7 cellular contexts compared by ENCODE assay signal in the genomic region with DNA sequence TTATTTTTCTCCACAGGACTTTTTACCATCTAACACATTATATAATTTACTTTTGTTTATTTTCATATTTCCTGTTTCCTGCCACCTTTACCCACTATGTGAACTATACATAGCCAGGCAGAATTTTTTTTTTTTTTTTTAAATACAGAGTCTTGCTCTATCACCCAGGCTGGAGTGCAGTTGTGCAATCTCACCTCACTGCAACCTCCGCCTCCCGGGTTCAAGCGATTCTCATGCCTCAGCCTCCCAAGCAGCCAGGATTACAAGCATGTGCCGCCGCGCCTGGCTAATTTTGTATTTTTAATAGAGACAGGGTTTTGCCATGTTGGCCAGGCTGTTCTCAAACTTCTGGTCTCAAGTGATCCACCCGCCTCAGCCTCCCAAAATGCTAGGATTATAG. TPM values are rescaled to one million over a fixed set of nuclear protein-coding genes. Genes with fewer than 3 reads are reported as not detected.
DNase-seq lines count a peak whose midpoint lies in the region; ATAC-seq and TF ChIP-seq lines count a peak whose summit lies in the region.
"Not testable (repeated sequence)": the region's sequence is repeated elsewhere in the genome, so short reads cannot be mapped to it uniquely, and the experiment has no call there.

No MANE protein-coding gene starts in this region.

- POLR2A ChIA-PET in MCF 10A (lab: Yijun Ruan, JAX), result not testable (repeated sequence)

- BruUV-seq in MCF 10A (replicated peaks; lab: Mats Ljungman, UMichigan), result not testable (repeated sequence)

- not testable (repeated sequence) for H3K4me3 Mint-ChIP-seq in MCF 10A (ENCODE audit: unreplicated experiment); endothelial cell (ENCODE audit: unreplicated experiment); progenitor cell of endocrine pancreas (ENCODE audit: low read depth)

- TF ChIP-seq CTCF in Peyer's patch (IDR thresholded peaks at IDR 0.05); MCF 10A (IDR thresholded peaks at IDR 0.05; ENCODE audit: unreplicated experiment); endothelial cell (IDR thresholded peaks at IDR 0.05; ENCODE audit: unreplicated experiment); mucosa of descending colon (IDR thresholded peaks at IDR 0.05); progenitor cell of endocrine pancreas (IDR thresholded peaks at IDR 0.05; ENCODE audit: unreplicated experiment): not testable (repeated sequence)

- peak; percentile 55 for DNase-seq in Caki2 (ENCODE audit: low read depth)
- DNase-seq in Peyer's patch; MCF 10A (ENCODE audit: unreplicated experiment); endothelial cell (ENCODE audit: low spot score); progenitor cell of endocrine pancreas (ENCODE audit: low spot score, unreplicated experiment): not testable (repeated sequence)
- DNase-seq in left colon, result peak; percentile 62 to 68
- peak; percentile 66 to 71 (median 68) for DNase-seq in mucosa of descending colon

- peak overlapping the region in 3 of 4 donors; percentile 1 to 49 (median 46) for H3K4me3 ChIP-seq in Peyer's patch
- not testable (repeated sequence) for H3K4me3 ChIP-seq in mucosa of descending colon

- H3K9me3 Mint-ChIP-seq in MCF 10A (ENCODE audit: unreplicated experiment); endothelial cell (ENCODE audit: unreplicated experiment); progenitor cell of endocrine pancreas (ENCODE audit: low read depth): not testable (repeated sequence)

- peak overlapping the region; percentile 35 for H3K27ac Mint-ChIP-seq in MCF 10A (ENCODE audit: low read depth, unreplicated experiment)
- H3K27ac Mint-ChIP-seq in endothelial cell (ENCODE audit: unreplicated experiment), result peak overlapping the region; percentile 14
- peak overlapping the region; percentile 19 for H3K27ac Mint-ChIP-seq in progenitor cell of endocrine pancreas

- H3K36me3 Mint-ChIP-seq in MCF 10A (ENCODE audit: insufficient read depth, unreplicated experiment), result peaks cover 18% of the 10 kb centered on the region
- not testable (repeated sequence) for H3K36me3 Mint-ChIP-seq in endothelial cell (ENCODE audit: low read depth, unreplicated experiment); progenitor cell of endocrine pancreas (ENCODE audit: insufficient read depth)

- not testable (repeated sequence) for H3K9me3 ChIP-seq in Peyer's patch, mucosa of descending colon

- H3K4me1 Mint-ChIP-seq in MCF 10A (ENCODE audit: insufficient read depth, unreplicated experiment); endothelial cell (ENCODE audit: unreplicated experiment): not testable (repeated sequence)
- H3K4me1 Mint-ChIP-seq in progenitor cell of endocrine pancreas (ENCODE audit: low read depth), result peaks cover 50% of the 10 kb centered on the region

- ATAC-seq in left colon (peak; percentile 46), mucosa of descending colon (peak; percentile 50)

- TF ChIP-seq POLR2A in Peyer's patch (IDR thresholded peaks at IDR 0.05), result not testable (repeated sequence)

- CTCF ChIA-PET in MCF 10A (lab: Yijun Ruan, JAX), result not testable (repeated sequence)

- not testable (repeated sequence) for H3K36me3 ChIP-seq in Peyer's patch; mucosa of descending colon (ENCODE audit: low read depth)

- not testable (repeated sequence) for H3K27me3 ChIP-seq in Peyer's patch

- intact Hi-C loops in MCF 10A (cut with micrococcal nuclease); left colon (cut with DNase I, micrococcal nuclease); mucosa of descending colon (cut with DNase I, micrococcal nuclease): not testable (repeated sequence)

- H3K27me3 Mint-ChIP-seq in MCF 10A (ENCODE audit: insufficient read depth, unreplicated experiment); endothelial cell (ENCODE audit: unreplicated experiment); progenitor cell of endocrine pancreas: not testable (repeated sequence)

- H3K4me1 ChIP-seq in Peyer's patch (peaks cover 0 to 22% (median 0%) of the 10 kb centered on the region in 4 donors), mucosa of descending colon (ENCODE audit: low read depth) (peaks cover 14% of the 10 kb centered on the region)

- H3K27ac ChIP-seq in Peyer's patch, result peak overlapping the region in 3 of 4 donors; percentile 56 to 87 (median 81)

- in situ Hi-C loops in Caki2 (cut with HindIII; ENCODE audit: low pct_unique_long_range_greater_than_20kb, low sequenced_read_pairs), result not testable (repeated sequence)

RNA-seq across cellular contexts. Expression of gene ENTPD5, which starts 24.2 kb away (rescaled TPM):
- total RNA-seq in Caki2 (2014; rRNA removed; shearing (Covaris generic); ENCODE audit: low replicate concordance), result 15.0 and 15.2 TPM in 2 replicates
- 100 to 1,000 TPM in 3 of 4 donors, 10 to 100 TPM in 1; 28.9 to 300 (median 148) TPM for total RNA-seq in Peyer's patch
- 13.9 and 15.8 TPM in 2 replicates for total RNA-seq in MCF 10A (2022)
- total RNA-seq in endothelial cell (ENCODE audit: unreplicated experiment), result 16.0 TPM
- total RNA-seq in left colon, result 100 to 1,000 TPM; 201 to 203 TPM
- total RNA-seq in mucosa of descending colon, result 100 to 1,000 TPM in 2 of 3 donors, 10 to 100 TPM in 1; 79.9 to 296 (median 153) TPM
- 13.9 and 14.2 TPM in 2 replicates for total RNA-seq in progenitor cell of endocrine pancreas

RNA-seq across cellular contexts. Expression of gene BBOF1, which starts 24.2 kb away (rescaled TPM):
- 0.87 and 1.5 TPM in 2 replicates for total RNA-seq in Caki2 (2014; rRNA removed; shearing (Covaris generic); ENCODE audit: low replicate concordance)
- total RNA-seq in Peyer's patch (1 to 10 TPM in 3 of 4 donors, under 1 TPM in 1; 0.53 to 5.3 (median 3.0) TPM), MCF 10A (2022) (2.0 and 4.2 TPM in 2 replicates), endothelial cell (ENCODE audit: unreplicated experiment) (2.3 TPM), left colon (1 to 10 TPM; 3.1 to 4.5 TPM), mucosa of descending colon (1 to 10 TPM; 3.9 to 6.8 (median 4.1) TPM), progenitor cell of endocrine pancreas (4.5 and 5.6 TPM in 2 replicates)

RNA-seq across cellular contexts. Expression of gene COQ6, which starts 44.8 kb away (rescaled TPM):
- 16.4 and 19.4 TPM in 2 replicates for total RNA-seq in Caki2 (2014; rRNA removed; shearing (Covaris generic); ENCODE audit: low replicate concordance)
- total RNA-seq in Peyer's patch (10 to 100 TPM; 42.0 to 72.6 (median 55.0) TPM), MCF 10A (2022) (25.0 and 25.5 TPM in 2 replicates), endothelial cell (ENCODE audit: unreplicated experiment) (22.9 TPM), left colon (10 to 100 TPM; 18.5 to 21.5 TPM), mucosa of descending colon (10 to 100 TPM; 18.9 to 20.6 (median 20.5) TPM), progenitor cell of endocrine pancreas (20.8 and 22.9 TPM in 2 replicates)

RNA-seq across cellular contexts. Expression of gene FAM161B, which starts 45.0 kb away (rescaled TPM):
- 1.8 and 2.8 TPM in 2 replicates for total RNA-seq in Caki2 (2014; rRNA removed; shearing (Covaris generic); ENCODE audit: low replicate concordance)
- total RNA-seq in Peyer's patch (10 to 100 TPM in 1 of 4 donors, 1 to 10 TPM in 3; 1.7 to 12.9 (median 8.3) TPM), MCF 10A (2022) (2.1 and 3.0 TPM in 2 replicates), endothelial cell (ENCODE audit: unreplicated experiment) (3.2 TPM), left colon (1 to 10 TPM; 4.6 to 5.9 TPM), mucosa of descending colon (1 to 10 TPM; 4.0 to 6.8 (median 6.2) TPM), progenitor cell of endocrine pancreas (3.4 and 3.7 TPM in 2 replicates)
